Comparison of ENCODE assay signal across 21 cellular contexts in genomic region chr3:128466840-128467541, GRCh38. TPM values are rescaled to one million over a fixed set of nuclear protein-coding genes. Genes with fewer than 3 reads are reported as not detected.
A peak's percentile ranks its signal among the peaks of the same experiment; 100 is the strongest.
DNase-seq lines count a peak whose midpoint lies in the region; ATAC-seq and TF ChIP-seq lines count a peak whose summit lies in the region.
"Had no signal": no experiment of that assay in that cellular context is flagged by ENCODE, and none has a peak within 500 bp of the region (broad histone marks: within the 10 kb centered on the region; RNA-seq: fewer than 3 reads in every experiment).

Gene DNAJB8, minus strand, starts transcription at chr3:128466890. Its CDS starts 3,645 bp downstream, at chr3:128463245.

- no peaks in the 10 kb centered on the region for H3K36me3 Mint-ChIP-seq in activated T-cell treated with anti-CD3 and anti-CD28 coated beads, Interleukin-2, amount 50 U/mL, for 72 hours (ENCODE audit: insufficient read depth in 2 of 2)
- H3K36me3 Mint-ChIP-seq in natural killer cell, result no peaks in the 10 kb centered on the region
- H3K36me3 Mint-ChIP-seq: stimulated activated naive B cell treated with anti-CD40 and anti-IgM and Interleukin-4, amounts not matched to agents 10 μg/mL and 1 μg/mL and 100 μg/mL, for 72 hours had no signal

- H3K4me1 ChIP-seq in lower lobe of right lung, result no peaks in the 10 kb centered on the region
- H3K4me1 ChIP-seq: upper lobe of right lung had no signal

- intact Hi-C loops in natural killer cell (cut with micrococcal nuclease) (no loop called here), lower lobe of right lung (cut with DNase I) (no loop called here)

- peaks cover 9% of the 10 kb centered on the region for H3K4me1 Mint-ChIP-seq in activated T-cell treated with anti-CD3 and anti-CD28 coated beads, Interleukin-2, amount 50 U/mL, for 72 hours (ENCODE audit: low read depth)
- peaks cover 12 to 17% of the 10 kb centered on the region in 2 donors for H3K4me1 Mint-ChIP-seq in natural killer cell
- H3K4me1 Mint-ChIP-seq: stimulated activated naive B cell treated with anti-CD40 and anti-IgM and Interleukin-4, amounts not matched to agents 10 μg/mL and 1 μg/mL and 100 μg/mL, for 72 hours had no signal

- no peak for DNase-seq in activated CD4-positive, CD25-positive, alpha-beta regulatory T cell (lab: John Stamatoyannopoulos, UW)
- DNase-seq in CMK (ENCODE audit: low read depth), result peak; percentile 24
- DNase-seq in activated T-cell treated with anti-CD3 and anti-CD28 coated beads, Interleukin-2, amount 50 U/mL, for 72 hours, result peak; percentile 58 to 62
- peak; percentile 26 for DNase-seq in natural killer cell
- no peak for DNase-seq in lower lobe of right lung
- no peak for DNase-seq in hypothalamus (lab: John Stamatoyannopoulos, UW)
- DNase-seq: 8988T; anterior cingulate cortex; DMS79; KG1; NCI-H1105 treated with DMSO at 0.1 percent for 48 hours; NCI-H2171; NCI-H748 treated with DMSO at 0.1 percent for 48 hours; occipital lobe; stimulated activated naive B cell treated with anti-CD40 and anti-IgM and Interleukin-4, amounts not matched to agents 10 μg/mL and 1 μg/mL and 100 μg/mL, for 72 hours; upper lobe of right lung had no signal

- H3K27ac ChIP-seq in lower lobe of right lung, result no peak within 1 kb of the TSS
- H3K27ac ChIP-seq: BLaER1 treated with 17β-estradiol and CSF1 and Interleukin-3, amounts not matched to agents 10 nM and 100 nM; upper lobe of right lung had no signal

- H3K4me3 ChIP-seq in lower lobe of right lung, result no peak within 1 kb of the TSS
- H3K4me3 ChIP-seq: BLaER1 treated with 17β-estradiol and CSF1 and Interleukin-3, amounts not matched to agents 10 nM and 100 nM; upper lobe of right lung had no signal

- H3K9me3 ChIP-seq in lower lobe of right lung, result no peaks in the 10 kb centered on the region
- H3K9me3 ChIP-seq: BLaER1 treated with 17β-estradiol and CSF1 and Interleukin-3, amounts not matched to agents 10 nM and 100 nM; upper lobe of right lung had no signal

- H3K27me3 Mint-ChIP-seq in activated T-cell treated with anti-CD3 and anti-CD28 coated beads, Interleukin-2, amount 50 U/mL, for 72 hours (ENCODE audit: low read depth), result peaks cover 34% of the 10 kb centered on the region
- H3K27me3 Mint-ChIP-seq in natural killer cell (ENCODE audit: low read depth in 2 of 2), result peaks cover 0 to 16% of the 10 kb centered on the region in 2 donors

- H3K9me3 Mint-ChIP-seq in activated T-cell treated with anti-CD3 and anti-CD28 coated beads, Interleukin-2, amount 50 U/mL, for 72 hours, result no peaks in the 10 kb centered on the region
- H3K9me3 Mint-ChIP-seq in natural killer cell, result no peaks in the 10 kb centered on the region
- H3K9me3 Mint-ChIP-seq: stimulated activated naive B cell treated with anti-CD40 and anti-IgM and Interleukin-4, amounts not matched to agents 10 μg/mL and 1 μg/mL and 100 μg/mL, for 72 hours had no signal

- H3K4me3 Mint-ChIP-seq in activated T-cell treated with anti-CD3 and anti-CD28 coated beads, Interleukin-2, amount 50 U/mL, for 72 hours, result no peak within 1 kb of the TSS
- H3K4me3 Mint-ChIP-seq in natural killer cell, result no peak within 1 kb of the TSS
- H3K4me3 Mint-ChIP-seq: stimulated activated naive B cell treated with anti-CD40 and anti-IgM and Interleukin-4, amounts not matched to agents 10 μg/mL and 1 μg/mL and 100 μg/mL, for 72 hours had no signal

- peak within 1 kb of the TSS; percentile 13 for H3K27ac Mint-ChIP-seq in activated T-cell treated with anti-CD3 and anti-CD28 coated beads, Interleukin-2, amount 50 U/mL, for 72 hours
- peak within 1 kb of the TSS in 1 of 2 donors; percentile 73 for H3K27ac Mint-ChIP-seq in natural killer cell
- H3K27ac Mint-ChIP-seq: stimulated activated naive B cell treated with anti-CD40 and anti-IgM and Interleukin-4, amounts not matched to agents 10 μg/mL and 1 μg/mL and 100 μg/mL, for 72 hours had no signal

- peak; percentile 66 to 73 for ATAC-seq in activated CD4-positive, CD25-positive, alpha-beta regulatory T cell treated with anti-CD3 and anti-CD28 coated beads, Interleukin-2, amount 50 U/mL, for 24 hours
- peak; percentile 88 to 94 for ATAC-seq in activated T-cell treated with anti-CD3 and anti-CD28 coated beads, Interleukin-2, amount 50 U/mL, for 72 hours (replicated peaks in 1 of 2)
- peak; percentile 80 to 85 (median 82) for ATAC-seq in natural killer cell
- no peak for ATAC-seq in GM21381 (IDR thresholded peaks at IDR 0.05; ENCODE audit: unreplicated experiment)
- ATAC-seq in lower lobe of right lung, result no peak
- ATAC-seq: right cardiac atrium; stimulated activated naive B cell treated with anti-CD40 and anti-IgM and Interleukin-4, amounts not matched to agents 10 μg/mL and 1 μg/mL and 100 μg/mL, for 72 hours; upper lobe of right lung had no signal

- no peak for TF ChIP-seq CTCF in natural killer cell (IDR thresholded peaks at IDR 0.05)
- TF ChIP-seq CTCF in lower lobe of right lung (IDR thresholded peaks at IDR 0.05), result no peak

- peaks cover 4% of the 10 kb centered on the region for H3K27me3 ChIP-seq in lower lobe of right lung (ENCODE audit: low read depth)
- H3K27me3 ChIP-seq: BLaER1 treated with 17β-estradiol and CSF1 and Interleukin-3, amounts not matched to agents 10 nM and 100 nM; upper lobe of right lung had no signal

- no peaks in the 10 kb centered on the region for H3K36me3 ChIP-seq in lower lobe of right lung
- H3K36me3 ChIP-seq: BLaER1 treated with 17β-estradiol and CSF1 and Interleukin-3, amounts not matched to agents 10 nM and 100 nM; upper lobe of right lung had no signal

RNA-seq across cellular contexts. Expression of gene DNAJB8, which starts in this region (rescaled TPM):
- not detected for total RNA-seq in activated T-cell treated with anti-CD3 and anti-CD28 coated beads, Interleukin-2, amount 50 U/mL, for 72 hours
- total RNA-seq in natural killer cell (not detected), lower lobe of right lung (not detected)
- total RNA-seq: fibroblast of villous mesenchyme, occipital lobe, right cardiac atrium, upper lobe of right lung had no signal

Comparison
In these comparisons a context has a peak if more than half of its experiments do, and no peak if none do; other contexts are left out.
1. Peak in DNase-seq and ATAC-seq in activated T-cell treated with anti-CD3 and anti-CD28 coated beads, Interleukin-2, amount 50 U/mL, for 72 hours; RNA of the gene not detected or under 1 TPM.
2. Peak in DNase-seq and ATAC-seq in natural killer cell; RNA of the gene not detected or under 1 TPM.
3. ATAC-seq: peak in activated CD4-positive, CD25-positive, alpha-beta regulatory T cell treated with anti-CD3 and anti-CD28 coated beads, Interleukin-2, amount 50 U/mL, for 24 hours (2 of 2); none in GM21381 (single experiment) and lower lobe of right lung (0 of 2).